In the genomic region with DNA sequence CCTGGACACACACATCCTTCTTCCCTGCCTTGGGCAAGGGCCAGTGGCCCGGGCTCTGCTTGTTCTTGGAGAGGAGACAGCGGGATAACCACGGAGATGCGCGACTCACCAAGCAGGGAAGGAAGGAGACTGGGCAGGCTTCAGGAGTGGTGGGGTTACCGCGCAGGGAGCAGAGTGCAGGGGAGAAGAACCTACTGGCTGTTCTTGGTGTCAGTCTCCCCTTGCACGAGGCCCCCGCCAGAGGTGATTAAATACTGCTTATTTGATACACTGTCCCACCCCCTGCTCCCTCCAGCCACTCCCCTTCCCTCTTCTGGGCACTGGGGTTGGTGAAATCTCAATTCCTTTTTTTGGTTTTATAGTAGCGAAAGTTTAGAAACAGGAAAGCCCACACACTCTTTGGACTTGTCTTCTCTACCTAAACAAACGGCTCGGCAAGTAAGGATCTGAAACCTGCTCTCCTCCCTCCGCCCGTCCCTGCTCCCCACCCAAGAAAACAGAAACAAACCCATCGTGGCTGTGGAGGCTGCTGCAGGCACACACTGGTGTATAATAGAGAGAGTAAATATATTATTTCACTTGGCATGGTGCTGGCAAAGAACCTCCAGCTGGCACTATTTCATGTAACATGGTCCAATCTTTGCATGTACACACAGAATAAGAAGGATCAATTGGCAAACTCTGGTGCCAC, we compare ENCODE assay signal across 11 cellular contexts. TPM values are rescaled to one million over a fixed set of nuclear protein-coding genes. Genes with fewer than 3 reads are reported as not detected.
DNase-seq lines count a peak whose midpoint lies in the region; ATAC-seq and TF ChIP-seq lines count a peak whose summit lies in the region.
"Had no signal": no experiment of that assay in that cellular context is flagged by ENCODE, and none has a peak within 500 bp of the region (broad histone marks: within the 10 kb centered on the region; RNA-seq: fewer than 3 reads in every experiment).

No MANE protein-coding gene starts in this region.

- H2BK15ac ChIP-seq in H9 (ENCODE audit: low read depth, low read length) = no peak overlapping the region

- H3K36me3 Mint-ChIP-seq in H9 (ENCODE audit: insufficient read depth in 1 of 3, low read depth in 3 of 3) = peaks cover 1 to 50% (median 49%) of the 10 kb centered on the region in 3 experiments

- no peak overlapping the region for H3K14ac ChIP-seq in H9 (ENCODE audit: insufficient read depth, low read length)

- no peak overlapping the region for H2BK12ac ChIP-seq in H9 (ENCODE audit: insufficient read length, low read depth, low read length)

- H3K4me3 Mint-ChIP-seq in H9 = no peak overlapping the region

- no peak overlapping the region for H3K4me2 ChIP-seq in H9 (ENCODE audit: insufficient read depth, insufficient read length, low read length)

- no peak overlapping the region for H2AK5ac ChIP-seq in H9 (ENCODE audit: insufficient read length, low read length)

- H3K79me1 ChIP-seq in H9 (ENCODE audit: insufficient read depth, low read depth, low read length, poor library complexity, severe bottlenecking) = no peaks in the 10 kb centered on the region

- H2AFZ ChIP-seq in H9 (ENCODE audit: low read length) = no peak overlapping the region

- H3K27ac ChIP-seq in H9 (ENCODE audit: insufficient read length, low read depth, low read length) (no peak overlapping the region), RWPE2 (ENCODE audit: poor library complexity, severe bottlenecking) (peak overlapping the region; percentile 95), coronary artery (no peak overlapping the region)

- no peak overlapping the region for H3T11ph ChIP-seq in H9 (ENCODE audit: low read length)

- H3K36me3 ChIP-seq in RWPE2 (ENCODE audit: low read depth) = peaks cover 12% of the 10 kb centered on the region

- no peaks in the 10 kb centered on the region for H3K9me3 Mint-ChIP-seq in H9

- H3K4me1 ChIP-seq in H9 (ENCODE audit: insufficient read depth, low read length) = 0 out of 2 replicates have a peak, but pooled peaks cover 2% of the 10 kb centered on the region
- peaks cover 50% of the 10 kb centered on the region for H3K4me1 ChIP-seq in RWPE2 (ENCODE audit: insufficient read depth, poor library complexity, severe bottlenecking)

- no peaks in the 10 kb centered on the region for H4K20me1 ChIP-seq in H9 (ENCODE audit: control insufficient read depth, insufficient read depth, insufficient read length)

- H4K8ac ChIP-seq in H9 (replicated peaks; ENCODE audit: insufficient read length, low read depth, low read length) = no peak overlapping the region

- TF ChIP-seq CTCF in H9 (conservative IDR thresholded peaks at IDR 0.05) (no peak), RWPE2 (IDR thresholded peaks at IDR 0.05; ENCODE audit: poor library complexity, severe bottlenecking) (no peak), coronary artery (IDR thresholded peaks at IDR 0.05) (no peak)

- H3K79me2 ChIP-seq in H9 (ENCODE audit: insufficient read depth, low read length) = no peaks in the 10 kb centered on the region

- in situ Hi-C loops in ACHN (cut with HindIII; ENCODE audit: low pct_ligation_motif_present, low pct_unique_long_range_greater_than_20kb, low sequenced_read_pairs) = no loop called here

- H4K91ac ChIP-seq in H9 (ENCODE audit: insufficient read length, low read depth, low read length) = no peak overlapping the region

- H3K9me3 ChIP-seq in H9 (ENCODE audit: control insufficient read depth, low read depth, low read length) = no peaks in the 10 kb centered on the region
- no peaks in the 10 kb centered on the region for H3K9me3 ChIP-seq in RWPE2 (ENCODE audit: severe bottlenecking)

- DNase-seq in ACHN (peak; percentile 42), H9 (peak; percentile 31), RWPE2 (ENCODE audit: low spot score) (no peak), iris pigment epithelial cell (ENCODE audit: low read depth) (peak; percentile 14), coronary artery (ENCODE audit: low spot score) (no peak), DMS 273 (lab: John Stamatoyannopoulos, UW; ENCODE audit: unreplicated experiment) (no peak)
- DNase-seq: AML-193; central memory CD4-positive, alpha-beta T cell had no signal

- no peak overlapping the region for H3K9ac ChIP-seq in H9 (ENCODE audit: extremely low read depth, insufficient read length, low read length)

- no peak overlapping the region for H3K56ac ChIP-seq in H9 (ENCODE audit: insufficient read length, low read depth, low read length)

- H2BK20ac ChIP-seq in H9 (ENCODE audit: low read depth, low read length, poor library complexity, severe bottlenecking) = no peak overlapping the region

- H3K27me3 Mint-ChIP-seq in H9 (ENCODE audit: low read depth) = no peaks in the 10 kb centered on the region

- H3K4me3 ChIP-seq in RWPE2 (ENCODE audit: severe bottlenecking) = no peak overlapping the region
- no peak overlapping the region for H3K4me3 ChIP-seq in coronary artery

- no CpG with 5 or more reads among the region's 15 CpGs for WGBS in H9 (ENCODE audit: extremely low coverage, insufficient read length, low lambda C conversion rate)

- H2BK120ac ChIP-seq in H9 (ENCODE audit: low read depth, low read length, poor library complexity, severe bottlenecking) = no peak overlapping the region

- ATAC-seq in RWPE2 (ENCODE audit: low read depth) = 0 out of 3 replicates have a peak, but pooled peaks have one; percentile 8
- ATAC-seq in GM21447 (IDR thresholded peaks at IDR 0.05; ENCODE audit: unreplicated experiment) = no peak
- no peak for ATAC-seq in HG02852 (IDR thresholded peaks at IDR 0.05; ENCODE audit: unreplicated experiment)
- ATAC-seq: sciatic nerve had no signal

- H3K18ac ChIP-seq in H9 (ENCODE audit: insufficient read length, low read depth, low read length) = no peak overlapping the region

- no peaks in the 10 kb centered on the region for H3K23me2 ChIP-seq in H9 (ENCODE audit: insufficient read length, low read depth, low read length, poor library complexity, severe bottlenecking)

- peaks cover 11 to 21% of the 10 kb centered on the region in 2 experiments for H3K4me1 Mint-ChIP-seq in H9

- H3K27me3 ChIP-seq in H9 (ENCODE audit: insufficient read depth, low read length) = no peaks in the 10 kb centered on the region
- no peaks in the 10 kb centered on the region for H3K27me3 ChIP-seq in RWPE2 (ENCODE audit: insufficient read depth, poor library complexity, severe bottlenecking)

- H3K4ac ChIP-seq in H9 (ENCODE audit: low read depth, low read length) = no peak overlapping the region

- H4K5ac ChIP-seq in H9 (ENCODE audit: insufficient read length, low read depth, low read length) = no peak overlapping the region

- H3K23ac ChIP-seq in H9 (ENCODE audit: insufficient read length, low read depth, low read length) = no peak overlapping the region

- no peak overlapping the region for H2BK5ac ChIP-seq in H9 (ENCODE audit: insufficient read length, low read length)

- H3K27ac Mint-ChIP-seq in H9 = peak overlapping the region in 1 of 3 experiments; percentile 53; a peak in 1 of 7 replicates

RNA-seq across cellular contexts. Expression of a gene that starts 10.8 kb away (rescaled TPM):
- total RNA-seq in H9 (2021) = 95.6 and 108 TPM in 2 replicates

RNA-seq across cellular contexts. Expression of a gene that starts 15.6 kb away (rescaled TPM):
- total RNA-seq in H9 (2021) = 28.6 and 30.8 TPM in 2 replicates

RNA-seq across cellular contexts. Expression of a gene that starts 26.2 kb away (rescaled TPM):
- 2.1 and 2.2 TPM in 2 replicates for total RNA-seq in H9 (2021)
- total RNA-seq: sciatic nerve had no signal

RNA-seq across cellular contexts. Expression of a gene that starts 47.8 kb away (rescaled TPM):
- 30.1 and 30.2 TPM in 2 replicates for total RNA-seq in H9 (2021)

Comparison
In these comparisons a context has a peak if more than half of its experiments do, and no peak if none do; other contexts are left out.
1. DNase-seq: peak in ACHN (single experiment), H9 (single experiment) and iris pigment epithelial cell (single experiment); none in RWPE2 (single experiment), coronary artery (single experiment) and DMS 273 (single experiment).